Comparison of ENCODE assay signal across 8 cellular contexts in genomic region chr1:116817582-116818064, GRCh38.
DNase-seq lines count a peak whose midpoint lies in the region; ATAC-seq, FAIRE-seq and TF ChIP-seq lines count a peak whose summit lies in the region.

No MANE protein-coding gene starts in this region.

- CTCF ChIA-PET in A549 (lab: Yijun Ruan, JAX): interaction anchor here (0.6 to 0.8 kb wide), 2 partner anchors 29 to 243 kb away, joined by 3 read pairs; no protein-coding TSS in a partner anchor

- no peak for TF ChIP-seq POLR2A in A549 (IDR thresholded peaks at IDR 0.05; ENCODE audit: low read length)

- no peaks in the 10 kb centered on the region for H3K79me2 ChIP-seq in parathyroid adenoma

- H3K27ac ChIP-seq in A549 (no peak overlapping the region), parathyroid adenoma (no peak overlapping the region)

- no peaks in the 10 kb centered on the region for H3K36me3 ChIP-seq in parathyroid adenoma (ENCODE audit: control insufficient read depth, insufficient read depth, low read length)

- no peaks in the 10 kb centered on the region for H3K27me3 ChIP-seq in parathyroid adenoma (ENCODE audit: control insufficient read depth, insufficient read depth, low read length)

- peak; percentile 85 to 92 for ATAC-seq in A549
- no peak for ATAC-seq in HG02970 (IDR thresholded peaks at IDR 0.05; ENCODE audit: low FRiP score, unreplicated experiment)
- ATAC-seq in GM18519 (IDR thresholded peaks at IDR 0.05; ENCODE audit: low FRiP score, unreplicated experiment): no peak

- H3K9me3 ChIP-seq in A549: peaks cover 3% of the 10 kb centered on the region; the same call in 1 of the 3 replicates
- no peaks in the 10 kb centered on the region for H3K9me3 ChIP-seq in parathyroid adenoma (ENCODE audit: control insufficient read depth, low read length)

- FAIRE-seq in A549 (lab: Jason Lieb, UNC): no peak

- no peak for TF ChIP-seq EP300 in A549 (IDR thresholded peaks at IDR 0.05)

- WGBS in A549 (ENCODE audit: missing lambda C conversion rate): 0% methylated on average over 2 of the region's 2 CpGs

- POLR2A ChIA-PET in A549 (lab: Yijun Ruan, JAX): no interaction called here

- TF ChIP-seq CTCF in A549 (IDR thresholded peaks at IDR 0.05): peak; percentile 43
- peak; percentile 73 for TF ChIP-seq CTCF in GM12875 (IDR thresholded peaks at IDR 0.05; ENCODE audit: borderline replicate concordance, insufficient read depth, low read depth, low read length)
- peak; percentile 34 for TF ChIP-seq CTCF in parathyroid adenoma (IDR thresholded peaks at IDR 0.05)

- H3K4me1 ChIP-seq in A549 (peaks cover 11% of the 10 kb centered on the region; the same call in 2 of the 3 replicates), parathyroid adenoma (no peaks in the 10 kb centered on the region)

- TF ChIP-seq RAD21 in A549 (conservative IDR thresholded peaks at IDR 0.05 in 1 of 2, IDR thresholded peaks at IDR 0.05 in 1 of 2): peak; percentile 52 to 58

- H2AFZ ChIP-seq in parathyroid adenoma: no peak overlapping the region

- H3K4me3 ChIP-seq in A549: no peak overlapping the region
- no peak overlapping the region for H3K4me3 ChIP-seq in GM12875 (ENCODE audit: low read depth, low read length)
- no peak overlapping the region for H3K4me3 ChIP-seq in parathyroid adenoma (ENCODE audit: low read depth, low read length)

- H3K4me2 ChIP-seq in A549 (no peak overlapping the region), parathyroid adenoma (ENCODE audit: low read length) (no peak overlapping the region)

- no peak overlapping the region for H3K9ac ChIP-seq in parathyroid adenoma

- peak; percentile 36 to 74 for DNase-seq in A549 (ENCODE audit: low read depth in 1 of 2, low spot score in 1 of 2)
- DNase-seq in NCI-H460 (ENCODE audit: extremely low read depth, low read depth): peak; percentile 32
- peak; percentile 71 for DNase-seq in activated CD4-positive, alpha-beta T cell treated with anti-CD3 and anti-CD28 coated beads, Interleukin-2, amount 50 U/mL, for 1 hour
- DNase-seq in effector CD8-positive, alpha-beta T cell (lab: John Stamatoyannopoulos, UW): peak; percentile 64

TF ChIP-seq in A549, 52 proteins besides CTCF, POLR2A, EP300 and RAD21:
- TF ChIP-seq HOXA7 (CRISPR knock-in tag; IDR thresholded peaks at IDR 0.05) (no peak), SMC3 (IDR thresholded peaks at IDR 0.05) (peak; percentile 59), PBX3 (IDR thresholded peaks at IDR 0.05) (no peak), FOXS1 (CRISPR knock-in tag; IDR thresholded peaks at IDR 0.05) (no peak), EHMT2 (IDR thresholded peaks at IDR 0.05; ENCODE audit: low read depth) (no peak), CHD2 (IDR thresholded peaks at IDR 0.05; ENCODE audit: low read length, partially characterized antibody) (no peak)

Comparison
In these comparisons a context has a peak if more than half of its experiments do, and no peak if none do; other contexts are left out.
1. ATAC-seq: peak in A549 (2 of 2); none in HG02970 (single experiment) and GM18519 (single experiment).
2. Peak in every context shown above with its lines, with median percentiles within 50 percentile points of each other: DNase-seq and CTCF ChIP-seq.